Comparison of ENCODE assay signal across 9 cellular contexts in the genomic region with DNA sequence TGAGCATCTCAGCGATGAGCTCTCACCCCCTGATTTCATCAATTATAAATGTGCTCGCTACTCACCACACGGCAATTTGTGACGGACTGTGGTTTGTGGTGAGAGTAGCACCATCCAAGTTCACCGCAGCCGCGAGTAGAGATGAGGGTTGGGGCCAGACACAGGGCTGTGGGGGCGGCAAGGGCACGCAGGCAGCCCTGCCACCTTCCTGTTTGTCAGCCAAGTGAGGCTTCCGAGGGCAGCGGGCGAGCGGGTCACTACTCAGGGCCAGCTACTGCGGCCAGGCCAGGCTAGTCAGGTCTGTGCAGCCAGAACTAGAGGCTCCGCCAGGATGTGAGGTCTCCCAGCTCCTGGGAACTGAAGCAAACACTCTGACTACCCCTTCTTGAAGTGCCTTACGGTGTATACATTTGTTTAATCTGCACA. TPM values are rescaled to one million over a fixed set of nuclear protein-coding genes. Genes with fewer than 3 reads are reported as not detected.
DNase-seq lines count a peak whose midpoint lies in the region; ATAC-seq and TF ChIP-seq lines count a peak whose summit lies in the region.
"Had no signal": no experiment of that assay in that cellular context is flagged by ENCODE, and none has a peak within 500 bp of the region (broad histone marks: within the 10 kb centered on the region; RNA-seq: fewer than 3 reads in every experiment).

No MANE protein-coding gene starts in this region.

- H3F3A ChIP-seq in GM23248 (ENCODE audit: insufficient read depth), result peaks cover 10% of the 10 kb centered on the region; the same call in 1 of the 2 replicates

- H3K9me2 ChIP-seq in GM23248 (ENCODE audit: insufficient read depth), result no peaks in the 10 kb centered on the region

- H3K79me2 ChIP-seq in GM23248 (ENCODE audit: insufficient read depth), result no peaks in the 10 kb centered on the region

- H3K27me3 ChIP-seq in GM23248 (replicated peaks; ENCODE audit: insufficient read depth), result peaks cover 1% of the 10 kb centered on the region; the same call in 1 of the 2 replicates

- CTCF ChIA-PET in WTC11 (lab: Charles Lee), result interaction anchor here (0.6 to 18.3 kb wide), 6 partner anchors 13 to 145 kb away, joined by 3 to 476 read pairs (median 4); a partner anchor contains a TSS

- H3K27ac Mint-ChIP-seq in WTC11, result no peak overlapping the region

- H3K4me1 Mint-ChIP-seq in WTC11, result peaks cover 14% of the 10 kb centered on the region

- no peak overlapping the region for H3K27ac ChIP-seq in GM23248

- in situ Hi-C loops in GM23248 (cut with MboI), result no loop called here

- no peaks in the 10 kb centered on the region for H3K36me3 ChIP-seq in GM23248 (ENCODE audit: low read depth)

- H3K9me3 ChIP-seq in GM23248 (ENCODE audit: low read depth), result no peaks in the 10 kb centered on the region

- H3K4me3 ChIP-seq in AG09309 (ENCODE audit: control insufficient read depth, low read depth, low read length) (no peak overlapping the region), GM23248 (no peak overlapping the region)

- H3K36me3 Mint-ChIP-seq in WTC11, result no peaks in the 10 kb centered on the region

- peak; percentile 59 for DNase-seq in AG09309 (ENCODE audit: low read depth)
- DNase-seq in GM23248, result peak; percentile 70
- DNase-seq in WTC11 (ENCODE audit: low spot score), result no peak
- DNase-seq in kidney glomerular epithelial cell (lab: John Stamatoyannopoulos, UW), result peak; percentile 17
- DNase-seq in NCI-H345 (lab: John Stamatoyannopoulos, UW), result no peak

- WGBS in GM23248 (ENCODE audit: low coverage in 1 of 2, low lambda C conversion rate in 2 of 2, missing lambda C conversion rate in 2 of 2), 2 experiments, result 61 to 72% methylated on average over 16 of the region's 16 CpGs

- 0 out of 2 replicates have a peak, but pooled peaks cover 2% of the 10 kb centered on the region for H3K27me3 Mint-ChIP-seq in WTC11 (ENCODE audit: low read depth)

- ATAC-seq in WTC11 (no peak), HG03045 (IDR thresholded peaks at IDR 0.05; ENCODE audit: unreplicated experiment) (no peak), HG03457 (IDR thresholded peaks at IDR 0.05; ENCODE audit: unreplicated experiment) (no peak), GM18873 (IDR thresholded peaks at IDR 0.05; ENCODE audit: low FRiP score, unreplicated experiment) (no peak)

- no peak overlapping the region for H3K9ac ChIP-seq in GM23248

- no peak for TF ChIP-seq CTCF in AG09309 (IDR thresholded peaks at IDR 0.05; ENCODE audit: control insufficient read depth, insufficient read depth, low read depth, low read length, missing control alignments)
- no peak for TF ChIP-seq CTCF in WTC11 (IDR thresholded peaks at IDR 0.05)

- H3K9me3 Mint-ChIP-seq in WTC11, result peaks cover 11% of the 10 kb centered on the region

- no peak overlapping the region for H2AFZ ChIP-seq in GM23248

- H3K4me3 Mint-ChIP-seq in WTC11, result no peak overlapping the region

- POLR2A ChIA-PET in WTC11 (lab: Charles Lee), result no interaction called here

- H4K20me1 ChIP-seq in GM23248 (ENCODE audit: insufficient read depth), result no peaks in the 10 kb centered on the region

- H3K4me2 ChIP-seq in GM23248 (ENCODE audit: unreplicated experiment), result no peak overlapping the region

- peaks cover 14% of the 10 kb centered on the region for H3K4me1 ChIP-seq in GM23248 (ENCODE audit: insufficient read depth)

TF ChIP-seq in WTC11, 78 proteins besides CTCF, POLR2A, EP300 and RAD21:
- TF ChIP-seq ZNF416 (CRISPR knock-in tag; IDR thresholded peaks at IDR 0.05) (no peak), ZNF121 (CRISPR knock-in tag; IDR thresholded peaks at IDR 0.05) (peak; percentile 26; the same call in 1 of the 2 replicates)

RNA-seq across cellular contexts. Expression of a gene that starts 39.6 kb away (rescaled TPM):
- not detected in 2 replicates for total RNA-seq in GM23248 (2014; rRNA removed; shearing (Covaris generic))
- polyA plus RNA-seq in GM23248 (2016; fragmentation: Nextera tagmentation; extraction: Ambion mirVana), result not detected in 2 replicates
- 0.16 TPM in 1 of 3 replicates, not detected in the others for total RNA-seq in WTC11 (2021)
- total RNA-seq: pulmonary artery endothelial cell had no signal

RNA-seq across cellular contexts. Expression of a gene that starts 57.3 kb away (rescaled TPM):
- not detected in 2 replicates for total RNA-seq in GM23248 (2014; rRNA removed; shearing (Covaris generic))
- not detected in 2 replicates for polyA plus RNA-seq in GM23248 (2016; fragmentation: Nextera tagmentation; extraction: Ambion mirVana)
- total RNA-seq in WTC11 (2021), result 0.07 to 0.25 TPM in 2 of 3 replicates, not detected in the other
- total RNA-seq: pulmonary artery endothelial cell had no signal

Comparison
In these comparisons a context has a peak if more than half of its experiments do, and no peak if none do; other contexts are left out.
1. DNase-seq: peak in AG09309 (single experiment), GM23248 (single experiment) and kidney glomerular epithelial cell (single experiment); none in WTC11 (single experiment) and NCI-H345 (single experiment).